Comparison of ENCODE assay signal across 12 cellular contexts in the genomic region with DNA sequence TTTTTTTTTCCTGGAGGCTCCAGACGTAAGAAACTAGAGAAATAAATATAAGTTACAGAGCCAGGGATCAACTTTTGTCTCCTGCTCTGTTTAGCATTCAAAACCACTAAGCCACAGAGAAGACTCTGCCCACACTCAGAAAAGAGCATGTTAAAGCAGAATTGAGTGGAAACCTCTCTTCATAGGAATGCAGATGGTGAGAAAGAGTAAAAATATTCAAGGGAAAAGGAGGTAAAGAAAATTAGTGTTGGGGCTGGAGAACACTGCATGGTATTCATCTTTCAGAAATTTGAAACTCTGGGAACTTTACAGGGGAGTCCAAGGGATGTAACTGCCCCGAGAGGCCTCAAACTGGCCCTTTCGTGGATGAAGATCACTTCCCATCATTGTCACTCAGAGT.
DNase-seq lines count a peak whose midpoint lies in the region; ATAC-seq and TF ChIP-seq lines count a peak whose summit lies in the region.
"Had no signal": no experiment of that assay in that cellular context is flagged by ENCODE, and none has a peak within 500 bp of the region (broad histone marks: within the 10 kb centered on the region; RNA-seq: fewer than 3 reads in every experiment).

No MANE protein-coding gene starts in this region.

- H3K27ac ChIP-seq in lower lobe of right lung, result peak overlapping the region; percentile 3

- H3K9me3 Mint-ChIP-seq in activated CD8-positive, alpha-beta T cell treated with anti-CD3 and anti-CD28 coated beads for 36 hours, result no peaks in the 10 kb centered on the region
- H3K9me3 Mint-ChIP-seq in activated CD8-positive, alpha-beta T cell treated with anti-CD3 and anti-CD28 coated beads, Interleukin-2, amount 10 ng/mL, durations not matched to agents 7 days and 5 days (ENCODE audit: insufficient read depth), result no peaks in the 10 kb centered on the region
- no peaks in the 10 kb centered on the region for H3K9me3 Mint-ChIP-seq in type B pancreatic cell
- H3K9me3 Mint-ChIP-seq: T-helper 2 cell treated with Interferon-gamma antibody and Interleukin-4, amounts not matched to agents 5 μg/mL and 100 μg/mL, for 36 hours had no signal

- no peak overlapping the region for H3K4me3 Mint-ChIP-seq in activated CD8-positive, alpha-beta T cell treated with anti-CD3 and anti-CD28 coated beads for 36 hours
- no peak overlapping the region for H3K4me3 Mint-ChIP-seq in activated CD8-positive, alpha-beta T cell treated with anti-CD3 and anti-CD28 coated beads, Interleukin-2, amount 10 ng/mL, durations not matched to agents 7 days and 5 days
- peak overlapping the region; percentile 30 for H3K4me3 Mint-ChIP-seq in type B pancreatic cell
- H3K4me3 Mint-ChIP-seq: activated CD8-positive, alpha-beta memory T cell treated with anti-CD3 and anti-CD28 coated beads, Interleukin-2, amount 10 ng/mL, durations not matched to agents 7 days and 5 days; T-helper 2 cell treated with Interferon-gamma antibody and Interleukin-4, amounts not matched to agents 5 μg/mL and 100 μg/mL, for 36 hours had no signal

- no peaks in the 10 kb centered on the region for H3K36me3 ChIP-seq in lower lobe of right lung

- no peak for DNase-seq in activated CD8-positive, alpha-beta T cell treated with anti-CD3 and anti-CD28 coated beads for 36 hours
- no peak for DNase-seq in activated CD8-positive, alpha-beta T cell treated with anti-CD3 and anti-CD28 coated beads, Interleukin-2, amount 10 ng/mL, durations not matched to agents 7 days and 5 days
- DNase-seq in astrocyte of the spinal cord (ENCODE audit: low read depth, low spot score) (peak; percentile 84), lower lobe of right lung (no peak), type B pancreatic cell (ENCODE audit: extremely low spot score, unreplicated experiment) (no peak), T1000 (lab: John Stamatoyannopoulos, UW) (no peak), OCI-M2 (lab: John Stamatoyannopoulos, UW; ENCODE audit: unreplicated experiment) (no peak)
- DNase-seq: 8988T; activated CD8-positive, alpha-beta memory T cell treated with anti-CD3 and anti-CD28 coated beads, Interleukin-2, amount 10 ng/mL, durations not matched to agents 7 days and 5 days; DMS53 had no signal

- no peaks in the 10 kb centered on the region for H3K27me3 ChIP-seq in lower lobe of right lung (ENCODE audit: low read depth)

- ATAC-seq in activated CD8-positive, alpha-beta T cell treated with anti-CD3 and anti-CD28 coated beads for 36 hours, result peak; percentile 30
- no peak for ATAC-seq in activated CD8-positive, alpha-beta T cell treated with anti-CD3 and anti-CD28 coated beads, Interleukin-2, amount 10 ng/mL, durations not matched to agents 7 days and 5 days
- ATAC-seq in lower lobe of right lung, result no peak
- no peak for ATAC-seq in GM18498 (IDR thresholded peaks at IDR 0.05; ENCODE audit: unreplicated experiment)
- ATAC-seq: activated CD8-positive, alpha-beta memory T cell treated with anti-CD3 and anti-CD28 coated beads, Interleukin-2, amount 10 ng/mL, durations not matched to agents 7 days and 5 days had no signal

- no peaks in the 10 kb centered on the region for H3K36me3 Mint-ChIP-seq in activated CD8-positive, alpha-beta T cell treated with anti-CD3 and anti-CD28 coated beads for 36 hours (ENCODE audit: low read depth)
- H3K36me3 Mint-ChIP-seq in activated CD8-positive, alpha-beta T cell treated with anti-CD3 and anti-CD28 coated beads, Interleukin-2, amount 10 ng/mL, durations not matched to agents 7 days and 5 days (ENCODE audit: low read depth), result no peaks in the 10 kb centered on the region
- H3K36me3 Mint-ChIP-seq in type B pancreatic cell, result peaks cover 5% of the 10 kb centered on the region
- H3K36me3 Mint-ChIP-seq: activated CD8-positive, alpha-beta memory T cell treated with anti-CD3 and anti-CD28 coated beads, Interleukin-2, amount 10 ng/mL, durations not matched to agents 7 days and 5 days had no signal

- in situ Hi-C loops in astrocyte of the spinal cord (cut with HindIII; ENCODE audit: low sequenced_read_pairs), result no loop called here

- TF ChIP-seq CTCF in activated CD8-positive, alpha-beta T cell treated with anti-CD3 and anti-CD28 coated beads for 36 hours (IDR thresholded peaks at IDR 0.05), result no peak
- TF ChIP-seq CTCF in astrocyte of the spinal cord (IDR thresholded peaks at IDR 0.05; ENCODE audit: low read depth, low read length) (no peak), lower lobe of right lung (IDR thresholded peaks at IDR 0.05) (no peak), type B pancreatic cell (conservative IDR thresholded peaks at IDR 0.05) (no peak)

- no peaks in the 10 kb centered on the region for H3K9me3 ChIP-seq in lower lobe of right lung

- peaks cover 5% of the 10 kb centered on the region for H3K4me1 Mint-ChIP-seq in activated CD8-positive, alpha-beta T cell treated with anti-CD3 and anti-CD28 coated beads for 36 hours (ENCODE audit: low read depth)
- H3K4me1 Mint-ChIP-seq in activated CD8-positive, alpha-beta T cell treated with anti-CD3 and anti-CD28 coated beads, Interleukin-2, amount 10 ng/mL, durations not matched to agents 7 days and 5 days (ENCODE audit: low read depth), result no peaks in the 10 kb centered on the region
- peaks cover 25% of the 10 kb centered on the region for H3K4me1 Mint-ChIP-seq in type B pancreatic cell (ENCODE audit: unreplicated experiment)
- H3K4me1 Mint-ChIP-seq: activated CD8-positive, alpha-beta memory T cell treated with anti-CD3 and anti-CD28 coated beads, Interleukin-2, amount 10 ng/mL, durations not matched to agents 7 days and 5 days had no signal

- POLR2A ChIA-PET in activated CD8-positive, alpha-beta T cell treated with anti-CD3 and anti-CD28 coated beads for 36 hours (lab: Charles Lee), result no interaction called here
- POLR2A ChIA-PET in activated CD8-positive, alpha-beta T cell treated with anti-CD3 and anti-CD28 coated beads, Interleukin-2, amount 10 ng/mL, durations not matched to agents 7 days and 5 days (lab: Charles Lee), result no interaction called here

- H3K27me3 Mint-ChIP-seq in activated CD8-positive, alpha-beta T cell treated with anti-CD3 and anti-CD28 coated beads for 36 hours, result no peaks in the 10 kb centered on the region
- H3K27me3 Mint-ChIP-seq in activated CD8-positive, alpha-beta T cell treated with anti-CD3 and anti-CD28 coated beads, Interleukin-2, amount 10 ng/mL, durations not matched to agents 7 days and 5 days (ENCODE audit: low read depth), result no peaks in the 10 kb centered on the region
- peaks cover 3% of the 10 kb centered on the region for H3K27me3 Mint-ChIP-seq in type B pancreatic cell
- H3K27me3 Mint-ChIP-seq: activated CD8-positive, alpha-beta memory T cell treated with anti-CD3 and anti-CD28 coated beads, Interleukin-2, amount 10 ng/mL, durations not matched to agents 7 days and 5 days had no signal

- CTCF ChIA-PET in activated CD8-positive, alpha-beta T cell treated with anti-CD3 and anti-CD28 coated beads for 36 hours (lab: Charles Lee), result interaction anchor here (1.0 to 2.6 kb wide), 2 partner anchors 18 to 117 kb away, joined by 3 to 7 read pairs; no protein-coding TSS in a partner anchor
- CTCF ChIA-PET in activated CD8-positive, alpha-beta T cell treated with anti-CD3 and anti-CD28 coated beads, Interleukin-2, amount 10 ng/mL, durations not matched to agents 7 days and 5 days (lab: Charles Lee), result no interaction called here

- H3K4me3 ChIP-seq in astrocyte of the spinal cord (ENCODE audit: low read depth, low read length) (no peak overlapping the region), lower lobe of right lung (no peak overlapping the region)

- no peaks in the 10 kb centered on the region for H3K4me1 ChIP-seq in lower lobe of right lung

- H3K27ac Mint-ChIP-seq in activated CD8-positive, alpha-beta T cell treated with anti-CD3 and anti-CD28 coated beads for 36 hours, result peak overlapping the region; percentile 6
- H3K27ac Mint-ChIP-seq in activated CD8-positive, alpha-beta T cell treated with anti-CD3 and anti-CD28 coated beads, Interleukin-2, amount 10 ng/mL, durations not matched to agents 7 days and 5 days, result no peak overlapping the region
- H3K27ac Mint-ChIP-seq in type B pancreatic cell, result peak overlapping the region; percentile 1
- H3K27ac Mint-ChIP-seq: activated CD8-positive, alpha-beta memory T cell treated with anti-CD3 and anti-CD28 coated beads, Interleukin-2, amount 10 ng/mL, durations not matched to agents 7 days and 5 days; T-helper 2 cell treated with Interferon-gamma antibody and Interleukin-4, amounts not matched to agents 5 μg/mL and 100 μg/mL, for 36 hours had no signal

- intact Hi-C loops in activated CD8-positive, alpha-beta T cell treated with anti-CD3 and anti-CD28 coated beads for 36 hours (cut with micrococcal nuclease), result no loop called here
- intact Hi-C loops in lower lobe of right lung (cut with DNase I), result no loop called here
